In the genomic region with DNA sequence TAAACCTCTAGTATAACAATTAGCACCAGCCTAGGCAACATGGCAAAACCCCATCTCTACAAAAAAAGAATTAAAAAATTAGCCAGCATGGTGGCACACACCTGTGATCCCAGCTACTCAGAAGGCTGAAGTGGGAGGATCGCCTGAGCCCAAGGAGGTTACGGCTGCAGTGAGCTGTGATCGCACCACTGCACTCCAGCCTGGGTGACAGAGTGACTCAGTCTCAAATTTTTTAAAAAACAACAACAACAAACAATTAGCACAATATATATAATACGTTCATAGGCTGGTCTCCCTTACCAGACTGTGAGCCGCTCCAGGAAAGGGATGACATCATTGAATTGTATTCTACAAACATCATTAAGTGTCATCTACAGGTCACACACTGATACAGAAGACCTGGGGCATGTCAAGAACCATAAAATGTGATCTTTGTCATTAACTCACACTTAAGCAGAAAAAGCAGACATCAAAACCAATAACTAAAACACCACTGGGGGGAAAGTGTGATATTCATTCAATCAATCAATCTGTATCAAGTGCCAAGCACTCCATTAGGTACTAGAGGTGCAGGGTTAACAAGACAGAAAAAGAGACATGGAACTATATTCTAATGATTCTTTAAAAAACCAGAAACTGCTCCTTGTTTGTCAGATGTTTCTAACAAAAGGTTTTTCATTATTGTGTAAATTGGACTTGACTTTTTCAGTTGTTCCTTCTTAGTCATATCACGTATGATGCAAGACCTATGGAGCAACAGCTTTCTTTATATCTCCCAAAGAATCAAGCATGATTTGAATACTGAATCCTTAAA, we compare ENCODE assay signal across 1 cellular context.
A peak's percentile ranks its signal among the peaks of the same experiment; 100 is the strongest.
TF ChIP-seq lines count a peak whose summit lies in the region.

No MANE protein-coding gene starts in this region.

TF ChIP-seq in K562, 482 proteins besides CTCF, POLR2A, EP300 and RAD21 (continued from another document):
- TF ChIP-seq ZBTB43 (CRISPR knock-in tag; IDR thresholded peaks at IDR 0.05): no peak
- TF ChIP-seq, protein P1, sequence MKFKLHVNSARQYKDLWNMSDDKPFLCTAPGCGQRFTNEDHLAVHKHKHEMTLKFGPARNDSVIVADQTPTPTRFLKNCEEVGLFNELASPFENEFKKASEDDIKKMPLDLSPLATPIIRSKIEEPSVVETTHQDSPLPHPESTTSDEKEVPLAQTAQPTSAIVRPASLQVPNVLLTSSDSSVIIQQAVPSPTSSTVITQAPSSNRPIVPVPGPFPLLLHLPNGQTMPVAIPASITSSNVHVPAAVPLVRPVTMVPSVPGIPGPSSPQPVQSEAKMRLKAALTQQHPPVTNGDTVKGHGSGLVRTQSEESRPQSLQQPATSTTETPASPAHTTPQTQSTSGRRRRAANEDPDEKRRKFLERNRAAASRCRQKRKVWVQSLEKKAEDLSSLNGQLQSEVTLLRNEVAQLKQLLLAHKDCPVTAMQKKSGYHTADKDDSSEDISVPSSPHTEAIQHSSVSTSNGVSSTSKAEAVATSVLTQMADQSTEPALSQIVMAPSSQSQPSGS (CRISPR knock-in tag; IDR thresholded peaks at IDR 0.05): no peak
- no peak for TF ChIP-seq BCL6 (CRISPR knock-in tag; IDR thresholded peaks at IDR 0.05)
- TF ChIP-seq SMARCC2 (IDR thresholded peaks at IDR 0.05; ENCODE audit: low read depth): no peak
- TF ChIP-seq SP2 (IDR thresholded peaks at IDR 0.05; ENCODE audit: extremely low read depth, low read depth, low read length, poor library complexity, severe bottlenecking): no peak
- TF ChIP-seq ZNF444 (CRISPR knock-in tag; IDR thresholded peaks at IDR 0.05): no peak
- TF ChIP-seq, protein P2, sequence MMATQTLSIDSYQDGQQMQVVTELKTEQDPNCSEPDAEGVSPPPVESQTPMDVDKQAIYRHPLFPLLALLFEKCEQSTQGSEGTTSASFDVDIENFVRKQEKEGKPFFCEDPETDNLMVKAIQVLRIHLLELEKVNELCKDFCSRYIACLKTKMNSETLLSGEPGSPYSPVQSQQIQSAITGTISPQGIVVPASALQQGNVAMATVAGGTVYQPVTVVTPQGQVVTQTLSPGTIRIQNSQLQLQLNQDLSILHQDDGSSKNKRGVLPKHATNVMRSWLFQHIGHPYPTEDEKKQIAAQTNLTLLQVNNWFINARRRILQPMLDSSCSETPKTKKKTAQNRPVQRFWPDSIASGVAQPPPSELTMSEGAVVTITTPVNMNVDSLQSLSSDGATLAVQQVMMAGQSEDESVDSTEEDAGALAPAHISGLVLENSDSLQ (IDR thresholded peaks at IDR 0.05): peak; percentile 7; the same call in 1 of the 2 replicates
- peak; percentile 50; the same call in 1 of the 2 replicates for TF ChIP-seq BACH1 (tag; IDR thresholded peaks at IDR 0.05)
